In genomic region chr5:122267195-122267594, GRCh38 we compare ENCODE assay signal across 1 cellular context.
TF ChIP-seq lines count a peak whose summit lies in the region.

No MANE protein-coding gene starts in this region.

TF ChIP-seq in GM12878, 131 proteins besides CTCF, POLR2A, EP300 and RAD21 (continued from another document):
- TF ChIP-seq ZNF687 (IDR thresholded peaks at IDR 0.05) (no peak), SMARCA5 (IDR thresholded peaks at IDR 0.05) (no peak), HCFC1 (IDR thresholded peaks at IDR 0.05; ENCODE audit: low read length) (no peak)
